10 cellular contexts compared by ENCODE assay signal in genomic region chr10:63003816-63004453, GRCh38.
DNase-seq lines count a peak whose midpoint lies in the region; ATAC-seq and TF ChIP-seq lines count a peak whose summit lies in the region.
"Had no signal": no experiment of that assay in that cellular context is flagged by ENCODE, and none has a peak within 500 bp of the region (broad histone marks: within the 10 kb centered on the region; RNA-seq: fewer than 3 reads in every experiment).

No MANE protein-coding gene starts in this region.

- no peak overlapping the region for H3K4me2 ChIP-seq in hepatocyte

- H3K9me3 ChIP-seq in hepatocyte (ENCODE audit: low read depth) (no peaks in the 10 kb centered on the region), SJCRH30 (replicated peaks) (no peaks in the 10 kb centered on the region), Peyer's patch (no peaks in the 10 kb centered on the region)

- no peaks in the 10 kb centered on the region for H3K36me3 Mint-ChIP-seq in effector memory CD8-positive, alpha-beta T cell (ENCODE audit: insufficient read depth)
- H3K36me3 Mint-ChIP-seq in T-cell: no peaks in the 10 kb centered on the region

- no peaks in the 10 kb centered on the region for H3K9me2 ChIP-seq in hepatocyte (replicated peaks; ENCODE audit: insufficient read depth)

- H3K9me3 Mint-ChIP-seq in effector memory CD8-positive, alpha-beta T cell: no peaks in the 10 kb centered on the region
- H3K9me3 Mint-ChIP-seq in T-cell: no peaks in the 10 kb centered on the region

- DNase-seq in AG09319 (ENCODE audit: extremely low read depth, low read depth): no peak
- DNase-seq in SK-MEL-5 (ENCODE audit: low read depth, low spot score): peak; percentile 46
- no peak for DNase-seq in hepatocyte (ENCODE audit: low spot score)
- DNase-seq in effector memory CD8-positive, alpha-beta T cell: no peak
- DNase-seq in SJCRH30: no peak
- DNase-seq in T-cell: no peak
- no peak for DNase-seq in Peyer's patch
- DNase-seq: NCI-H1105 treated with DMSO at 0.1 percent for 48 hours had no signal

- no peaks in the 10 kb centered on the region for H3K27me3 ChIP-seq in hepatocyte
- H3K27me3 ChIP-seq in SJCRH30: no peaks in the 10 kb centered on the region
- H3K27me3 ChIP-seq in Peyer's patch: no peaks in the 10 kb centered on the region

- no peak overlapping the region for H3K27ac Mint-ChIP-seq in effector memory CD8-positive, alpha-beta T cell
- H3K27ac Mint-ChIP-seq in T-cell: no peak overlapping the region
- H3K27ac Mint-ChIP-seq: progenitor cell of endocrine pancreas had no signal

- peaks cover 3 to 4% of the 10 kb centered on the region in 2 donors for H3K4me1 Mint-ChIP-seq in effector memory CD8-positive, alpha-beta T cell (ENCODE audit: low read depth in 2 of 2)
- no peaks in the 10 kb centered on the region for H3K4me1 Mint-ChIP-seq in T-cell

- TF ChIP-seq CTCF in AG09319 (IDR thresholded peaks at IDR 0.05; ENCODE audit: low read depth, low read length): peak; percentile 13
- peak; percentile 56 for TF ChIP-seq CTCF in GM12872 (IDR thresholded peaks at IDR 0.05; ENCODE audit: insufficient read depth, low read depth, low read length)
- TF ChIP-seq CTCF in hepatocyte (IDR thresholded peaks at IDR 0.05; ENCODE audit: poor library complexity): peak; percentile 16
- peak in 3 of 6 experiments; percentile 12 to 30 (median 16) for TF ChIP-seq CTCF in Peyer's patch (IDR thresholded peaks at IDR 0.05)

- H3K27ac ChIP-seq in hepatocyte: no peak overlapping the region
- H3K27ac ChIP-seq in SJCRH30: no peak overlapping the region
- no peak overlapping the region for H3K27ac ChIP-seq in Peyer's patch

- no peaks in the 10 kb centered on the region for H4K20me1 ChIP-seq in hepatocyte (ENCODE audit: insufficient read depth, poor library complexity, severe bottlenecking)

- H3K4me3 ChIP-seq in hepatocyte: no peak overlapping the region
- no peak overlapping the region for H3K4me3 ChIP-seq in SJCRH30
- H3K4me3 ChIP-seq in Peyer's patch: no peak overlapping the region

- peaks cover 28 to 35% of the 10 kb centered on the region in 2 donors for H3K27me3 Mint-ChIP-seq in effector memory CD8-positive, alpha-beta T cell
- H3K27me3 Mint-ChIP-seq in T-cell: peaks cover 12 to 32% of the 10 kb centered on the region in 2 donors
- H3K27me3 Mint-ChIP-seq: progenitor cell of endocrine pancreas had no signal

- H3K36me3 ChIP-seq in hepatocyte (replicated peaks; ENCODE audit: insufficient read depth, low read depth) (no peaks in the 10 kb centered on the region), SJCRH30 (no peaks in the 10 kb centered on the region), Peyer's patch (no peaks in the 10 kb centered on the region)

- 71% methylated on average over 5 of the region's 5 CpGs for WGBS in hepatocyte (ENCODE audit: low lambda C conversion rate, missing lambda C conversion rate)

- POLR2A ChIA-PET in T-cell (lab: Charles Lee): no interaction called here

- ATAC-seq in effector memory CD8-positive, alpha-beta T cell (replicated peaks): no peak
- ATAC-seq in T-cell (replicated peaks in 1 of 4): no peak

- no peak overlapping the region for H2AFZ ChIP-seq in hepatocyte

- no peak overlapping the region for H3K4me3 Mint-ChIP-seq in effector memory CD8-positive, alpha-beta T cell
- H3K4me3 Mint-ChIP-seq in T-cell: no peak overlapping the region

- H3K79me2 ChIP-seq in hepatocyte: no peaks in the 10 kb centered on the region

- CTCF ChIA-PET in T-cell (lab: Charles Lee): interaction anchor here (0.6 to 0.9 kb wide), 2 partner anchors 136 to 566 kb away, joined by 3 to 4 read pairs; no protein-coding TSS in a partner anchor

- TF ChIP-seq POLR2A in Peyer's patch (IDR thresholded peaks at IDR 0.05): no peak

- in situ Hi-C loops in SK-MEL-5 (cut with HindIII; ENCODE audit: low pct_unique_long_range_greater_than_20kb, low sequenced_read_pairs): no loop called here

- no peaks in the 10 kb centered on the region for H3K4me1 ChIP-seq in hepatocyte (ENCODE audit: insufficient read depth)
- no peaks in the 10 kb centered on the region for H3K4me1 ChIP-seq in SJCRH30
- no peaks in the 10 kb centered on the region for H3K4me1 ChIP-seq in Peyer's patch
